In the genomic region with DNA sequence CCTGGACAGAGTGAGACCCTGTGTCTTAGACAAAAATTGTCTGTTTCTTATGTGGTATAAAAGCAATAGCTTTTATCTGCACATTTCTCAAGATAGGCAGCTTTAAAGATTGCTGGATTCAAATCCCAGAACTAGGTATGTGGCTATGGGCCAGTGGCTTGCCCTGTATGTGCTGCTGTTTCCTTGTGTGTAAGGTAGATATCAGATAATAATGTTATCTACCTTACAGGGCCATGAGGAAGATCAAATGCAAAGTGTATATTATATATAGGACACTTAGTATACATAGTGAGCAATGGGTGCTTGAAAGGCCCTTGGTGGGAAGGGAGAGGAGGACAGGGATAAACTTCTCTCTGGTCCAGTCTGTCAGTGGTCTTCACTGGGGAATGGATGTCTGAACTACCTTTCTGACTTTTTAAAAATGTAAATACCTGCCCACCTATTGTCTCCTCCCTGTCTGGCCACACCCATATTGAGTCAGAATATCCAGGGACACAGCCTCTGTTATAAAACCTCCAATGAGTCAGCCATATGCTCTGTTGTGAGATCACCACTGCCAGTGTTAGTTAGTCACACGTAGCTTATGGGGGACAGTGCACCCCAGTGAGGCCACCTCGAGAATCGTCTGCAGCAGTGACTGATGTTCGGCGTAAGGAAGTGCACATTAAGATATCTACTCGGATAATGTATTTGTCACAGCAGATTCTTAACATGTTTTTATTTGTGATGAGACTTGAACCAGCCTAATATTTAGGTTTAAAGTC, we compare ENCODE assay signal across 2 cellular contexts.
TF ChIP-seq lines count a peak whose summit lies in the region.

No MANE protein-coding gene starts in this region.

TF ChIP-seq in IMR-90, 13 proteins besides CTCF, POLR2A, EP300 and RAD21:
- TF ChIP-seq, protein P1, sequence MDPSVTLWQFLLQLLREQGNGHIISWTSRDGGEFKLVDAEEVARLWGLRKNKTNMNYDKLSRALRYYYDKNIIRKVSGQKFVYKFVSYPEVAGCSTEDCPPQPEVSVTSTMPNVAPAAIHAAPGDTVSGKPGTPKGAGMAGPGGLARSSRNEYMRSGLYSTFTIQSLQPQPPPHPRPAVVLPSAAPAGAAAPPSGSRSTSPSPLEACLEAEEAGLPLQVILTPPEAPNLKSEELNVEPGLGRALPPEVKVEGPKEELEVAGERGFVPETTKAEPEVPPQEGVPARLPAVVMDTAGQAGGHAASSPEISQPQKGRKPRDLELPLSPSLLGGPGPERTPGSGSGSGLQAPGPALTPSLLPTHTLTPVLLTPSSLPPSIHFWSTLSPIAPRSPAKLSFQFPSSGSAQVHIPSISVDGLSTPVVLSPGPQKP (IDR thresholded peaks at IDR 0.05; ENCODE audit: borderline replicate concordance, low read depth, low read length) = no peak
- peak; percentile 49 for TF ChIP-seq FOS (IDR thresholded peaks at IDR 0.05; ENCODE audit: low read depth, low read length)
TF ChIP-seq in IMR-90: peak in this region for 1.

TF ChIP-seq in GM12891, 5 proteins besides CTCF, POLR2A, EP300 and RAD21:
- TF ChIP-seq POU2F2 (IDR thresholded peaks at IDR 0.05; ENCODE audit: low read depth, low read length) (no peak), PAX5 (IDR thresholded peaks at IDR 0.05; ENCODE audit: insufficient read depth, low read length, severe bottlenecking) (no peak)
